34 cellular contexts compared by ENCODE assay signal in genomic region chr13:105442040-105442439, GRCh38. TPM values are rescaled to one million over a fixed set of nuclear protein-coding genes. Genes with fewer than 3 reads are reported as not detected.
A peak's percentile ranks its signal among the peaks of the same experiment; 100 is the strongest.
DNase-seq lines count a peak whose midpoint lies in the region; ATAC-seq and TF ChIP-seq lines count a peak whose summit lies in the region.
"Had no signal": no experiment of that assay in that cellular context is flagged by ENCODE, and none has a peak within 500 bp of the region (broad histone marks: within the 10 kb centered on the region; RNA-seq: fewer than 3 reads in every experiment).

No MANE protein-coding gene starts in this region.

- ATAC-seq in gastroesophageal sphincter, result no peak
- ATAC-seq: gastrocnemius medialis; natural killer cell treated with Interleukin-12 subunit alpha and Interleukin-12 subunit beta and Interleukin-15 and Interleukin-18, amount 100 ng/mL, for 72 hours had no signal

- no peaks in the 10 kb centered on the region for H3K27me3 Mint-ChIP-seq in HFFc6 (ENCODE audit: insufficient read depth)
- no peaks in the 10 kb centered on the region for H3K27me3 Mint-ChIP-seq in chondrocyte (ENCODE audit: low read depth)
- no peaks in the 10 kb centered on the region for H3K27me3 Mint-ChIP-seq in activated T-cell treated with anti-CD3 and anti-CD28 coated beads, Interleukin-2, amount 50 U/mL, for 24 hours
- H3K27me3 Mint-ChIP-seq: activated CD4-positive, alpha-beta T cell treated with anti-CD3 and anti-CD28 coated beads, Interleukin-2, amount 10 ng/mL, durations not matched to agents 24 days and 14 days; activated naive CD8-positive, alpha-beta T cell treated with anti-CD3 and anti-CD28 coated beads for 36 hours; natural killer cell treated with Interleukin-12 subunit alpha and Interleukin-12 subunit beta and Interleukin-15 and Interleukin-18, amount 100 ng/mL, for 72 hours; stimulated activated naive CD8-positive, alpha-beta T cell treated with anti-CD3 and anti-CD28 coated beads, Interleukin-15, Interleukin-2, amounts not matched to agents 100 ng/mL and 50 ng/mL, for 24 hours had no signal

- no peak overlapping the region for H3K4me2 ChIP-seq in smooth muscle cell
- H3K4me2 ChIP-seq: BLaER1, hepatocyte had no signal

- peak overlapping the region; percentile 70 for H3K9ac ChIP-seq in smooth muscle cell (ENCODE audit: low read depth)
- H3K9ac ChIP-seq: BLaER1 had no signal

- H3K27me3 ChIP-seq in gastroesophageal sphincter (no peaks in the 10 kb centered on the region), smooth muscle cell (ENCODE audit: low read depth) (no peaks in the 10 kb centered on the region)
- H3K27me3 ChIP-seq: BLaER1, gastrocnemius medialis, hepatocyte, thyroid gland, uterus had no signal

- DNase-seq in HFFc6 (no peak), chondrocyte (ENCODE audit: low spot score) (no peak), smooth muscle cell (lab: John Stamatoyannopoulos, UW; ENCODE audit: unreplicated experiment) (no peak), NCI-H1417 treated with DMSO at 0.1 percent for 48 hours (lab: John Stamatoyannopoulos, UW) (no peak)
- no peak for DNase-seq in activated T-cell treated with anti-CD3 and anti-CD28 coated beads, Interleukin-2, amount 50 U/mL, for 24 hours
- DNase-seq in activated CD4-positive, alpha-beta T cell treated with anti-CD3 and anti-CD28 coated beads for 4 hours, result no peak
- DNase-seq: activated CD4-positive, alpha-beta T cell treated with anti-CD3 and anti-CD28 coated beads, Interleukin-2, amount 10 ng/mL, durations not matched to agents 24 days and 14 days; activated effector memory CD4-positive, alpha-beta T cell treated with anti-CD3 and anti-CD28 coated beads, Interleukin-2, amount 50 U/mL, for 16 hours; activated naive CD8-positive, alpha-beta T cell treated with anti-CD3 and anti-CD28 coated beads for 36 hours; anterior cingulate cortex; effector CD8-positive, alpha-beta T cell; erythroblast; gastrocnemius medialis; HCEC 1CT; lower lobe of right lung; mucosa of descending colon; MV-4-11; NCI-H2107; NCI-H748 treated with DMSO at 0.1 percent for 48 hours; SIG-M5; T1000; uterus had no signal

- H3K36me3 Mint-ChIP-seq in HFFc6 (ENCODE audit: low read depth) (no peaks in the 10 kb centered on the region), chondrocyte (ENCODE audit: low read depth) (no peaks in the 10 kb centered on the region)
- H3K36me3 Mint-ChIP-seq in activated T-cell treated with anti-CD3 and anti-CD28 coated beads, Interleukin-2, amount 50 U/mL, for 24 hours (ENCODE audit: low read depth), result no peaks in the 10 kb centered on the region
- H3K36me3 Mint-ChIP-seq: activated naive CD8-positive, alpha-beta T cell treated with anti-CD3 and anti-CD28 coated beads for 36 hours; natural killer cell treated with Interleukin-12 subunit alpha and Interleukin-12 subunit beta and Interleukin-15 and Interleukin-18, amount 100 ng/mL, for 72 hours had no signal

- H2AFZ ChIP-seq in smooth muscle cell (ENCODE audit: low read depth), result no peak overlapping the region
- H2AFZ ChIP-seq: hepatocyte had no signal

- H4K20me1 ChIP-seq in smooth muscle cell (ENCODE audit: low read depth), result no peaks in the 10 kb centered on the region
- H4K20me1 ChIP-seq: BLaER1 had no signal

- H3K36me3 ChIP-seq in gastroesophageal sphincter (no peaks in the 10 kb centered on the region), smooth muscle cell (ENCODE audit: low read depth) (no peaks in the 10 kb centered on the region)
- H3K36me3 ChIP-seq: BLaER1, gastrocnemius medialis, lower lobe of right lung, thyroid gland, uterus had no signal

- H3K9me3 ChIP-seq in gastroesophageal sphincter (no peaks in the 10 kb centered on the region), smooth muscle cell (replicated peaks; ENCODE audit: low read depth) (no peaks in the 10 kb centered on the region)
- H3K9me3 ChIP-seq: BLaER1, gastrocnemius medialis, lower lobe of right lung, mucosa of descending colon, thyroid gland, uterus had no signal

- H3F3A ChIP-seq in smooth muscle cell (ENCODE audit: low read depth), result no peaks in the 10 kb centered on the region

- H3K4me1 Mint-ChIP-seq in HFFc6 (ENCODE audit: low read depth), result peaks cover 53% of the 10 kb centered on the region; the same call in 1 of the 2 replicates
- peaks cover 34% of the 10 kb centered on the region for H3K4me1 Mint-ChIP-seq in chondrocyte (ENCODE audit: low read depth)
- peaks cover 6% of the 10 kb centered on the region for H3K4me1 Mint-ChIP-seq in activated T-cell treated with anti-CD3 and anti-CD28 coated beads, Interleukin-2, amount 50 U/mL, for 24 hours (ENCODE audit: low read depth)
- H3K4me1 Mint-ChIP-seq: activated CD4-positive, alpha-beta T cell treated with anti-CD3 and anti-CD28 coated beads, Interleukin-2, amount 10 ng/mL, durations not matched to agents 24 days and 14 days had no signal

- no peak for TF ChIP-seq EP300 in gastroesophageal sphincter (IDR thresholded peaks at IDR 0.05)

- H3K79me2 ChIP-seq in smooth muscle cell (ENCODE audit: low read depth), result no peaks in the 10 kb centered on the region
- H3K79me2 ChIP-seq: hepatocyte had no signal

- TF ChIP-seq CTCF in HFFc6 (IDR thresholded peaks at IDR 0.05) (no peak), chondrocyte (IDR thresholded peaks at IDR 0.05) (no peak), gastroesophageal sphincter (IDR thresholded peaks at IDR 0.05) (no peak), smooth muscle cell (IDR thresholded peaks at IDR 0.05; ENCODE audit: borderline replicate concordance, insufficient read depth, poor library complexity, severe bottlenecking) (no peak)

- peak overlapping the region; percentile 11; the same call in 1 of the 2 replicates for H3K4me3 Mint-ChIP-seq in HFFc6
- no peak overlapping the region for H3K4me3 Mint-ChIP-seq in chondrocyte (ENCODE audit: unreplicated experiment)
- H3K4me3 Mint-ChIP-seq in activated T-cell treated with anti-CD3 and anti-CD28 coated beads, Interleukin-2, amount 50 U/mL, for 24 hours, result no peak overlapping the region
- H3K4me3 Mint-ChIP-seq: activated CD4-positive, alpha-beta T cell treated with anti-CD3 and anti-CD28 coated beads, Interleukin-2, amount 10 ng/mL, durations not matched to agents 24 days and 14 days; activated naive CD8-positive, alpha-beta T cell treated with anti-CD3 and anti-CD28 coated beads for 36 hours; natural killer cell treated with Interleukin-12 subunit alpha and Interleukin-12 subunit beta and Interleukin-15 and Interleukin-18, amount 100 ng/mL, for 72 hours; stimulated activated naive CD8-positive, alpha-beta T cell treated with anti-CD3 and anti-CD28 coated beads, Interleukin-15, Interleukin-2, amounts not matched to agents 100 ng/mL and 50 ng/mL, for 24 hours had no signal

- no peak for TF ChIP-seq POLR2A in gastroesophageal sphincter (IDR thresholded peaks at IDR 0.05)

- H3K4me3 ChIP-seq in gastroesophageal sphincter (no peak overlapping the region), smooth muscle cell (no peak overlapping the region)
- H3K4me3 ChIP-seq: BLaER1, coronary artery, gastrocnemius medialis, hepatocyte, lower lobe of right lung, mucosa of descending colon, thyroid gland, uterus had no signal

- H3K9me3 Mint-ChIP-seq in HFFc6, result no peaks in the 10 kb centered on the region; the same call in 1 of the 2 replicates
- H3K9me3 Mint-ChIP-seq in chondrocyte (ENCODE audit: low read depth), result peaks cover 3% of the 10 kb centered on the region
- H3K9me3 Mint-ChIP-seq in activated T-cell treated with anti-CD3 and anti-CD28 coated beads, Interleukin-2, amount 50 U/mL, for 24 hours, result no peaks in the 10 kb centered on the region
- H3K9me3 Mint-ChIP-seq: activated CD4-positive, alpha-beta T cell treated with anti-CD3 and anti-CD28 coated beads, Interleukin-2, amount 10 ng/mL, durations not matched to agents 24 days and 14 days; activated naive CD8-positive, alpha-beta T cell treated with anti-CD3 and anti-CD28 coated beads for 36 hours; natural killer cell treated with Interleukin-12 subunit alpha and Interleukin-12 subunit beta and Interleukin-15 and Interleukin-18, amount 100 ng/mL, for 72 hours; stimulated activated naive CD8-positive, alpha-beta T cell treated with anti-CD3 and anti-CD28 coated beads, Interleukin-15, Interleukin-2, amounts not matched to agents 100 ng/mL and 50 ng/mL, for 24 hours had no signal

- 50 to 65% methylated on average over 3 of the region's 3 CpGs for WGBS in gastroesophageal sphincter (ENCODE audit: low coverage in 1 of 2), 2 donors
- WGBS in smooth muscle cell (ENCODE audit: low lambda C conversion rate), result 83% methylated on average over 3 of the region's 3 CpGs

- H3K4me1 ChIP-seq in gastroesophageal sphincter (peaks cover 0 to 19% (median 0%) of the 10 kb centered on the region in 3 donors), smooth muscle cell (ENCODE audit: low read depth) (no peaks in the 10 kb centered on the region)
- H3K4me1 ChIP-seq: BLaER1, gastrocnemius medialis, lower lobe of right lung, uterus had no signal

- peak overlapping the region in 3 of 4 donors; percentile 30 to 60 (median 56) for H3K27ac ChIP-seq in gastroesophageal sphincter
- peak overlapping the region; percentile 93 for H3K27ac ChIP-seq in smooth muscle cell (ENCODE audit: low read depth)
- H3K27ac ChIP-seq: BLaER1, gastrocnemius medialis, lower lobe of right lung, thyroid gland, uterus had no signal

- H3K27ac Mint-ChIP-seq in HFFc6 (peak overlapping the region; percentile 86; the same call in 1 of the 2 replicates), chondrocyte (ENCODE audit: unreplicated experiment) (peak overlapping the region; percentile 88)
- no peak overlapping the region for H3K27ac Mint-ChIP-seq in activated T-cell treated with anti-CD3 and anti-CD28 coated beads, Interleukin-2, amount 50 U/mL, for 24 hours
- H3K27ac Mint-ChIP-seq: activated CD4-positive, alpha-beta T cell treated with anti-CD3 and anti-CD28 coated beads, Interleukin-2, amount 10 ng/mL, durations not matched to agents 24 days and 14 days; activated naive CD8-positive, alpha-beta T cell treated with anti-CD3 and anti-CD28 coated beads for 36 hours; natural killer cell treated with Interleukin-12 subunit alpha and Interleukin-12 subunit beta and Interleukin-15 and Interleukin-18, amount 100 ng/mL, for 72 hours; stimulated activated naive CD8-positive, alpha-beta T cell treated with anti-CD3 and anti-CD28 coated beads, Interleukin-15, Interleukin-2, amounts not matched to agents 100 ng/mL and 50 ng/mL, for 24 hours had no signal

RNA-seq across cellular contexts. Expression of gene DAOA, which starts 23.8 kb away (rescaled TPM):
- not detected for total RNA-seq in HFFc6 (2021; fragmentation: NEBNext Ultra II Directional; extraction: Animal tissue kit (Norgen Biotek cat#: 25700))
- total RNA-seq in chondrocyte, result not detected in 3 replicates
- not detected for total RNA-seq in gastroesophageal sphincter
- total RNA-seq in smooth muscle cell, result not detected in 2 replicates
- not detected in 2 replicates for polyA plus RNA-seq in smooth muscle cell
- total RNA-seq: activated CD4-positive, alpha-beta T cell treated with anti-CD3 and anti-CD28 coated beads, Interleukin-2, amount 10 ng/mL, durations not matched to agents 24 days and 14 days; activated CD8-positive, alpha-beta memory T cell treated with anti-CD3 and anti-CD28 coated beads for 36 hours; activated naive CD8-positive, alpha-beta T cell treated with anti-CD3 and anti-CD28 coated beads for 36 hours; cardiac septum; gastrocnemius medialis; hepatocyte; LHCN-M2; lower lobe of right lung; mucosa of descending colon; natural killer cell treated with Interleukin-12 subunit alpha and Interleukin-12 subunit beta and Interleukin-15 and Interleukin-18, amount 100 ng/mL, for 72 hours; omental fat pad; skeletal muscle tissue; thyroid gland; uterus had no signal
- polyA plus RNA-seq: hepatocyte had no signal
